ENCODE assay signal across 8 cellular contexts in genomic region chr6:85677243-85677956, GRCh38. TPM values are rescaled to one million over a fixed set of nuclear protein-coding genes. Genes with fewer than 3 reads are reported as not detected.
DNase-seq lines count a peak whose midpoint lies in the region; ATAC-seq and TF ChIP-seq lines count a peak whose summit lies in the region.

No MANE protein-coding gene starts in this region.

- H3K36me3 Mint-ChIP-seq in CD4-positive, alpha-beta T cell (ENCODE audit: low read depth): peaks cover 64% of the 10 kb centered on the region

- peaks cover 65% of the 10 kb centered on the region for H3K4me1 Mint-ChIP-seq in CD4-positive, alpha-beta T cell (ENCODE audit: low read depth)

- intact Hi-C loops in CD4-positive, alpha-beta T cell (cut with DNase I, micrococcal nuclease): loop anchor here (5.0 to 10.0 kb wide), 3 partner anchors 53 to 323 kb away; partner anchors contain the start of gene SNX14 (in 1 of the 2)
- intact Hi-C loops in adrenal gland (cut with DNase I): loop anchor here in 1 of 2 donors (5.0 to 10.0 kb wide), 2 partner anchors 35 to 83 kb away; partner anchors contain the start of genes SNX14 and SYNCRIP

- H3K9ac ChIP-seq in subcutaneous abdominal adipose tissue (ENCODE audit: low read length in 5 of 5): peak overlapping the region; percentile 60 to 98 (median 96)

- peak overlapping the region; percentile 94 for H3K27ac ChIP-seq in CD4-positive, alpha-beta T cell (ENCODE audit: low read depth, low read length)
- peak overlapping the region; percentile 97 for H3K27ac ChIP-seq in HL-60 (replicated peaks)
- H3K27ac ChIP-seq in adrenal gland: peak overlapping the region in 3 of 5 donors; percentile 88 to 93 (median 88)
- H3K27ac ChIP-seq in subcutaneous abdominal adipose tissue (ENCODE audit: low read depth, low read length): peak overlapping the region; percentile 80

- DNase-seq in CD4-positive, alpha-beta T cell: no peak
- DNase-seq in HL-60 (ENCODE audit: low read depth in 1 of 2, low spot score in 1 of 2): peak in 1 of 2 experiments; percentile 54
- DNase-seq in adrenal gland: peak in 3 of 7 donors; percentile 26 to 47 (median 28)
- peak; percentile 18 for DNase-seq in kidney tubule cell (ENCODE audit: low spot score)
- DNase-seq in NCI-H2081 treated with DMSO at 0.1 percent for 48 hours (lab: John Stamatoyannopoulos, UW): no peak
- no peak for DNase-seq in mesenteric fat pad (ENCODE audit: low spot score)
- no peak for DNase-seq in SIG-M5 (lab: John Stamatoyannopoulos, UW)

- POLR2A ChIA-PET in CD4-positive, alpha-beta T cell (lab: Charles Lee): interaction anchor here (0.7 to 5.8 kb wide), 21 partner anchors 7 to 1818 kb away, joined by 3 to 849 read pairs (median 7); partner anchors contain the start of genes CEP162, CYB5R4, NT5E and SNX14

- H3K9me3 Mint-ChIP-seq in CD4-positive, alpha-beta T cell: no peaks in the 10 kb centered on the region

- no peaks in the 10 kb centered on the region for H3K27me3 Mint-ChIP-seq in CD4-positive, alpha-beta T cell

- no peaks in the 10 kb centered on the region for H3K27me3 ChIP-seq in CD4-positive, alpha-beta T cell (ENCODE audit: control insufficient read depth, insufficient read depth, low read length)
- H3K27me3 ChIP-seq in HL-60 (ENCODE audit: insufficient read depth, poor library complexity, severe bottlenecking) (no peaks in the 10 kb centered on the region), adrenal gland (no peaks in the 10 kb centered on the region), subcutaneous abdominal adipose tissue (ENCODE audit: control insufficient read depth in 5 of 5, insufficient read depth in 4 of 5, low read length in 5 of 5) (no peaks in the 10 kb centered on the region)

- CTCF ChIA-PET in CD4-positive, alpha-beta T cell (lab: Charles Lee): interaction anchor here (0.8 to 3.0 kb wide), 5 partner anchors 33 to 84 kb away, joined by 3 to 14 read pairs (median 7); partner anchors contain the start of genes SNX14 and SYNCRIP

- no peaks in the 10 kb centered on the region for H3K36me3 ChIP-seq in adrenal gland (replicated peaks in 1 of 2)
- H3K36me3 ChIP-seq in subcutaneous abdominal adipose tissue (ENCODE audit: control insufficient read depth in 5 of 5, insufficient read depth in 5 of 5, low read length in 5 of 5): peaks cover 0 to 7% (median 0%) of the 10 kb centered on the region in 5 donors

- H3K4me3 ChIP-seq in HL-60 (replicated peaks; ENCODE audit: insufficient read depth, low read length): peak overlapping the region; percentile 66
- peak overlapping the region in 3 of 4 donors; percentile 57 to 91 (median 64) for H3K4me3 ChIP-seq in adrenal gland
- H3K4me3 ChIP-seq in subcutaneous abdominal adipose tissue (ENCODE audit: low read depth in 1 of 5, low read length in 5 of 5): peak overlapping the region; percentile 75 to 99 (median 98)

- TF ChIP-seq POLR2A in adrenal gland (IDR thresholded peaks at IDR 0.05): no peak

- ATAC-seq in CD4-positive, alpha-beta T cell (ENCODE audit: poor library complexity): no peak

- peak overlapping the region; percentile 97 for H3K27ac Mint-ChIP-seq in CD4-positive, alpha-beta T cell

- H3K4me1 ChIP-seq in adrenal gland (replicated peaks in 1 of 2): peaks cover 24 to 38% of the 10 kb centered on the region in 2 donors
- peaks cover 2 to 40% (median 34%) of the 10 kb centered on the region in 5 donors for H3K4me1 ChIP-seq in subcutaneous abdominal adipose tissue (ENCODE audit: control insufficient read depth in 5 of 5, insufficient read depth in 5 of 5, low read length in 5 of 5)

- peak overlapping the region; percentile 98 for H3K4me3 Mint-ChIP-seq in CD4-positive, alpha-beta T cell

- peak; percentile 39 for TF ChIP-seq CTCF in CD4-positive, alpha-beta T cell (IDR thresholded peaks at IDR 0.05)
- TF ChIP-seq CTCF in HL-60 (IDR thresholded peaks at IDR 0.05; ENCODE audit: insufficient read depth, low read length) (no peak), adrenal gland (IDR thresholded peaks at IDR 0.05) (peak in 4 of 6 experiments; percentile 22 to 51 (median 30))

- no peaks in the 10 kb centered on the region for H3K9me3 ChIP-seq in CD4-positive, alpha-beta T cell (ENCODE audit: control insufficient read depth, low read length)
- H3K9me3 ChIP-seq in adrenal gland (replicated peaks in 1 of 3) (no peaks in the 10 kb centered on the region), subcutaneous abdominal adipose tissue (ENCODE audit: control insufficient read depth in 5 of 5, low read length in 5 of 5) (no peaks in the 10 kb centered on the region)

- whole genome bisulfite sequencing in adrenal gland, 4 donors: 0 to 1% (median 0%) methylated on average over 12 of the region's 12 CpGs

RNA-seq across cellular contexts. Expression of gene SYNCRIP, which starts 34.7 kb away (rescaled TPM):
- 10 to 100 TPM; 53.2 to 58.3 TPM for total RNA-seq in CD4-positive, alpha-beta T cell
- 100 to 1,000 TPM in 1 of 8 donors, 10 to 100 TPM in 7; 28.2 to 103 (median 54.9) TPM for total RNA-seq in adrenal gland
- 100 to 1,000 TPM in 1 of 3 donors, 10 to 100 TPM in 2; 21.9 to 173 (median 28.2) TPM for polyA plus RNA-seq in adrenal gland
- total RNA-seq in mesenteric fat pad: 98.4 TPM
